14 cellular contexts compared by ENCODE assay signal in genomic region chr3:71979155-71979554, GRCh38.
"Had no signal": no experiment of that assay in that cellular context is flagged by ENCODE, and none has a peak within 500 bp of the region (broad histone marks: within the 10 kb centered on the region; RNA-seq: fewer than 3 reads in every experiment).

No MANE protein-coding gene starts in this region.

- ATAC-seq: gastrocnemius medialis; heart right ventricle; left lung; naive thymus-derived CD4-positive, alpha-beta T cell; SK-N-SH treated with all-trans-retinoic acid at 6 μM for 48 hours; WTC11 had no signal

- H3K27ac ChIP-seq: gastrocnemius medialis, heart right ventricle, left lung had no signal

- FAIRE-seq: astrocyte, TTC549, urothelium cell line had no signal

- H3K36me3 ChIP-seq: gastrocnemius medialis, heart right ventricle, left lung had no signal

- H3K9me3 ChIP-seq: gastrocnemius medialis, left lung had no signal

- H3K4me3 Mint-ChIP-seq: endodermal cell, WTC11 had no signal

- H3K4me1 ChIP-seq: gastrocnemius medialis had no signal

- DNase-seq: activated naive CD4-positive, alpha-beta T cell treated with anti-CD3 and anti-CD28 coated beads, Interleukin-2, amount 50 U/mL, for 16 hours; endodermal cell; gastrocnemius medialis; heart right ventricle; left lung; mammary epithelial cell; naive thymus-derived CD4-positive, alpha-beta T cell; stimulated activated CD4-positive, alpha-beta T cell treated with anti-CD3 and anti-CD28 coated beads, Interleukin-12 subunit alpha, Interleukin-12 subunit beta, amount 100 ng/mL, for 4 hours; stimulated activated CD4-positive, alpha-beta T cell treated with anti-CD3 and anti-CD28 coated beads, Interleukin-2, amount 100 ng/mL, for 24 hours had no signal

- H3K36me3 Mint-ChIP-seq: WTC11 had no signal

- H3K27ac Mint-ChIP-seq: endodermal cell, WTC11 had no signal

- H3K4me3 ChIP-seq: gastrocnemius medialis, heart right ventricle, left lung had no signal
